8 cellular contexts compared by ENCODE assay signal in the genomic region with DNA sequence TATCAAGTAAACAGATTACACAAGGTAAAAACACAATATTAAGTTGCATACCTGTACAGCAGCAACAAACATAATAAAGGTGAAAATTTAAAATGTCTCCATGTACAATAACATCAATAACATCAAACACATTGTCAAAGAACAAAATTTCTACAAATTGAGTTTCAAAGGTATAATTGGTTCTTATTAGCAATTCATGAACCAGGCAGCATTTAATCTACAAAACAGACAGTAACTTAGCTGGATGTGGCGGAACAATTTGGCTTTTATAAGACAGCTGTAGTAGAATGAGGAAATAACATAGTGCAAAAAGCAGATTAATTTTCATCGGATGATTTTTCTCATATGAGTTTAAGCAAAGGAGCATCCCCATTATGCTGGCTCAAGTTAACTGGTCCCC.
"Had no signal": no experiment of that assay in that cellular context is flagged by ENCODE, and none has a peak within 500 bp of the region (broad histone marks: within the 10 kb centered on the region; RNA-seq: fewer than 3 reads in every experiment).

No MANE protein-coding gene starts in this region.

- H3K4me3 ChIP-seq: GM23248, GM23338, HAP-1 had no signal

- H3K9me3 ChIP-seq: HAP-1 had no signal

- H3K27ac ChIP-seq: GM23248 had no signal

- H3K36me3 ChIP-seq: HAP-1 had no signal

- DNase-seq: GM23248, GOT3, H7, H9, HCEC 1CT, HFFc6 had no signal
